Comparison of ENCODE assay signal across 8 cellular contexts in the genomic region with DNA sequence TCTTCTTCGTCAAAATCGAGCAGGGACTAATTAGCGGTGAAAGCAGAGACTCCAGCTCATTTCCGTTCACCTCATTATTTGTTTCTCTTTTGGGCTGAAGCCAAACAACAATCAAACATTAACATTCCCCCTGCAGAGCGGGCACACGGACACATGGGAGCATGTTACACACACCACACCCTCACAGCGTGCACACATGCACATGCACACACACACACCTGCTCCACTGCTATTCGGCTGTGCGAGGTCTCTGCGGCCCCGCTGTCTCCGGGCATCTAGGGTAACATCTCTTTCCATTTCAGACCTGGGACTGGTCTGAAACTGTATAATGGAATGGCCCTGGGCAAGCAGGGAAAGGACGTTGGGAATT. TPM values are rescaled to one million over a fixed set of nuclear protein-coding genes. Genes with fewer than 3 reads are reported as not detected.
DNase-seq lines count a peak whose midpoint lies in the region; ATAC-seq and TF ChIP-seq lines count a peak whose summit lies in the region.

No MANE protein-coding gene starts in this region.

- no peaks in the 10 kb centered on the region for H3K36me3 Mint-ChIP-seq in neural progenitor cell

- DNase-seq in NCI-H2227 (lab: John Stamatoyannopoulos, UW; ENCODE audit: unreplicated experiment) (peak; percentile 71), NCI-H2227 treated with DMSO at 0.1 percent for 48 hours (lab: John Stamatoyannopoulos, UW) (no peak), NCI-H2171 (lab: John Stamatoyannopoulos, UW) (peak; percentile 11), neural progenitor cell (ENCODE audit: low spot score) (no peak), DMS114 treated with DMSO at 0.1 percent for 48 hours (lab: John Stamatoyannopoulos, UW; ENCODE audit: unreplicated experiment) (no peak)

- H3K79me2 ChIP-seq in neural progenitor cell (ENCODE audit: low read depth), result no peaks in the 10 kb centered on the region

- H3K4me1 Mint-ChIP-seq in neural progenitor cell, result peaks cover 16% of the 10 kb centered on the region

- H3K27ac ChIP-seq in cingulate gyrus (ENCODE audit: low read depth, low read length), result peak overlapping the region; percentile 78
- H3K27ac ChIP-seq in neural progenitor cell, result no peak overlapping the region

- H3K9me3 ChIP-seq in neural progenitor cell (ENCODE audit: low read depth), result no peaks in the 10 kb centered on the region

- no peak overlapping the region for H3K9ac ChIP-seq in neural progenitor cell

- peak overlapping the region; percentile 80 for H3K4me2 ChIP-seq in neural progenitor cell

- no peaks in the 10 kb centered on the region for H3K9me3 Mint-ChIP-seq in neural progenitor cell

- ATAC-seq in GM21360 (IDR thresholded peaks at IDR 0.05; ENCODE audit: unreplicated experiment), result no peak
- ATAC-seq in HG02884 (IDR thresholded peaks at IDR 0.05; ENCODE audit: unreplicated experiment), result no peak

- TF ChIP-seq CTCF in neural progenitor cell (IDR thresholded peaks at IDR 0.05), result no peak

- H3K36me3 ChIP-seq in neural progenitor cell, result no peaks in the 10 kb centered on the region

- peak overlapping the region; percentile 56 for H3K4me3 ChIP-seq in neural progenitor cell

- H4K20me1 ChIP-seq in neural progenitor cell (ENCODE audit: low read depth), result no peaks in the 10 kb centered on the region

- H3F3A ChIP-seq in neural progenitor cell (ENCODE audit: low read depth), result peaks cover 6% of the 10 kb centered on the region

- peak overlapping the region; percentile 93 for H2AFZ ChIP-seq in neural progenitor cell (replicated peaks)

- H3K27me3 Mint-ChIP-seq in neural progenitor cell (ENCODE audit: insufficient read depth, low read depth), result peaks cover 2% of the 10 kb centered on the region

- H3K27ac Mint-ChIP-seq in neural progenitor cell, result no peak overlapping the region

- peak overlapping the region; percentile 87 for H3K4me3 Mint-ChIP-seq in neural progenitor cell

- H3K27me3 ChIP-seq in neural progenitor cell, result peaks cover 39% of the 10 kb centered on the region

- peaks cover 22% of the 10 kb centered on the region for H3K4me1 ChIP-seq in neural progenitor cell

RNA-seq across cellular contexts. Expression of gene LRRC8D, which starts 58.4 kb away (rescaled TPM):
- 32.6 and 55.7 TPM in 2 replicates for total RNA-seq in neural progenitor cell (ENCODE audit: low replicate concordance)

Comparison
In these comparisons a context has a peak if more than half of its experiments do, and no peak if none do; other contexts are left out.
1. DNase-seq: peak in NCI-H2227 (single experiment) and NCI-H2171 (single experiment); none in NCI-H2227 treated with DMSO at 0.1 percent for 48 hours (single experiment), neural progenitor cell (single experiment) and DMS114 treated with DMSO at 0.1 percent for 48 hours (single experiment).